23 cellular contexts compared by ENCODE assay signal in genomic region chr2:61878756-61879155, GRCh38.
"Had no signal": no experiment of that assay in that cellular context is flagged by ENCODE, and none has a peak within 500 bp of the region (broad histone marks: within the 10 kb centered on the region; RNA-seq: fewer than 3 reads in every experiment).

No MANE protein-coding gene starts in this region.

- H3K27me3 Mint-ChIP-seq: activated CD4-positive, alpha-beta memory T cell treated with anti-CD3 and anti-CD28 coated beads for 36 hours; activated CD8-positive, alpha-beta memory T cell treated with anti-CD3 and anti-CD28 coated beads, Interleukin-2, amount 10 ng/mL, durations not matched to agents 7 days and 5 days; activated naive CD8-positive, alpha-beta T cell treated with anti-CD3 and anti-CD28 coated beads for 36 hours had no signal

- H3K4me3 ChIP-seq: mucosa of descending colon, testis, uterus had no signal

- H3K9me3 Mint-ChIP-seq: activated CD4-positive, alpha-beta memory T cell treated with anti-CD3 and anti-CD28 coated beads for 36 hours; activated naive CD8-positive, alpha-beta T cell treated with anti-CD3 and anti-CD28 coated beads for 36 hours; endodermal cell had no signal

- H3K4me3 Mint-ChIP-seq: activated CD4-positive, alpha-beta memory T cell treated with anti-CD3 and anti-CD28 coated beads for 36 hours; activated CD8-positive, alpha-beta memory T cell treated with anti-CD3 and anti-CD28 coated beads, Interleukin-2, amount 10 ng/mL, durations not matched to agents 7 days and 5 days; activated naive CD8-positive, alpha-beta T cell treated with anti-CD3 and anti-CD28 coated beads for 36 hours; endodermal cell had no signal

- H3K9me3 ChIP-seq: mucosa of descending colon, testis, uterus had no signal

- H3K4me1 ChIP-seq: testis, uterus had no signal

- H3K27ac ChIP-seq: testis, uterus had no signal

- H3K4me1 Mint-ChIP-seq: endodermal cell had no signal

- ATAC-seq: activated CD8-positive, alpha-beta memory T cell treated with anti-CD3 and anti-CD28 coated beads, Interleukin-2, amount 10 ng/mL, durations not matched to agents 7 days and 5 days; left colon; mucosa of descending colon; sciatic nerve had no signal

- H3K27me3 ChIP-seq: testis, uterus had no signal

- H3K27ac Mint-ChIP-seq: activated CD4-positive, alpha-beta memory T cell treated with anti-CD3 and anti-CD28 coated beads for 36 hours; activated CD8-positive, alpha-beta memory T cell treated with anti-CD3 and anti-CD28 coated beads, Interleukin-2, amount 10 ng/mL, durations not matched to agents 7 days and 5 days; endodermal cell had no signal

- DNase-seq: activated CD4-positive, alpha-beta memory T cell treated with anti-CD3 and anti-CD28 coated beads for 36 hours; activated CD4-positive, alpha-beta T cell treated with anti-CD3 and anti-CD28 coated beads for 48 hours; activated CD8-positive, alpha-beta memory T cell treated with anti-CD3 and anti-CD28 coated beads, Interleukin-2, amount 10 ng/mL, durations not matched to agents 7 days and 5 days; activated gamma-delta T cell treated with Interleukin-2 at 50 U/mL for 16 hours; activated naive CD8-positive, alpha-beta T cell treated with anti-CD3 and anti-CD28 coated beads for 36 hours; activated T-cell treated with anti-CD3 and anti-CD28 coated beads for 4 hours; cerebellar nuclear complex; cortex of kidney; endodermal cell; erythroblast; hippocampal formation; left colon; mesendoderm; mucosa of descending colon; nucleus accumbens; stimulated activated CD4-positive, alpha-beta T cell treated with anti-CD3 and anti-CD28 coated beads, Interleukin-2, amount 100 ng/mL, for 48 hours; stimulated activated CD8-positive, alpha-beta memory T cell treated with anti-CD3 and anti-CD28 coated beads, Interleukin-4, amount 100 ng/mL, for 48 hours; stimulated activated naive CD4-positive, alpha-beta T cell; testis; trophoblast cell; uterus had no signal

- FAIRE-seq: frontal cortex had no signal

- H3K36me3 ChIP-seq: uterus had no signal
